Comparison of ENCODE assay signal across 28 cellular contexts in the genomic region with DNA sequence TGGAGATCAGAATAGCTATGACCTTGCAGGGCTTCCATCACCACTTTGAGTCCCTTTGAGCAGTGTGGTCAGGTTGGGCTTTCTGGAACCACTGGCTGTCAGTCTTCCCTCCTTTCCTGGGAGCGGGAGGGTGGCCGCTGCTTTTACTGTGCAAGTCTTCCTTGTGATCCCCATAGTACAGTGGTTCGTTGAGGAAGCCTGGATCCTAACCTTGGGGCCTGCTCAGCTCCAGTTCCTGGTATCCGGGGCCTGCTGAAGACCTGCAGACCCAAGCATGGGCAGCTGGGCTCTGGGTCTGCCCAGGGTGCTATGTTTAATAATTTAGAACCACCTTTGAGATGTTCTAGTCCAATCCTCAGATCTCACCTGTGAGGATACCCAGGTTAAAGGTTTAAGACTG.
"Had no signal": no experiment of that assay in that cellular context is flagged by ENCODE, and none has a peak within 500 bp of the region (broad histone marks: within the 10 kb centered on the region; RNA-seq: fewer than 3 reads in every experiment).

No MANE protein-coding gene starts in this region.

- H3K4me1 ChIP-seq: colonic mucosa, parathyroid adenoma, prostate gland, right atrium auricular region, upper lobe of left lung had no signal

- H3K27ac ChIP-seq: colonic mucosa, esophagus squamous epithelium, neural progenitor cell, parathyroid adenoma, prostate gland, right atrium auricular region, thoracic aorta, tibial nerve, upper lobe of left lung had no signal

- H3K9me3 ChIP-seq: colonic mucosa, esophagus squamous epithelium, prostate gland, right atrium auricular region, thoracic aorta, tibial nerve, upper lobe of left lung had no signal

- H3K9ac ChIP-seq: neural progenitor cell, parathyroid adenoma had no signal

- H3K27me3 ChIP-seq: colonic mucosa, esophagus squamous epithelium, neural progenitor cell, right atrium auricular region, tibial nerve, upper lobe of left lung had no signal

- H3K36me3 Mint-ChIP-seq: immature natural killer cell; memory B cell; mesothelial cell of epicardium; neural progenitor cell; stimulated activated memory B cell treated with anti-CD40 and anti-IgM and Interleukin-4, amounts not matched to agents 10 μg/mL and 1 μg/mL and 100 μg/mL, for 72 hours had no signal

- H3K4me2 ChIP-seq: neural progenitor cell had no signal

- H3K9me3 Mint-ChIP-seq: immature natural killer cell; memory B cell; mesothelial cell of epicardium; nephron; neural progenitor cell; stimulated activated memory B cell treated with anti-CD40 and anti-IgM and Interleukin-4, amounts not matched to agents 10 μg/mL and 1 μg/mL and 100 μg/mL, for 72 hours had no signal

- H3K27ac Mint-ChIP-seq: immature natural killer cell; memory B cell; mesothelial cell of epicardium; nephron; neural progenitor cell; stimulated activated memory B cell treated with anti-CD40 and anti-IgM and Interleukin-4, amounts not matched to agents 10 μg/mL and 1 μg/mL and 100 μg/mL, for 72 hours had no signal

- H3K36me3 ChIP-seq: colonic mucosa, esophagus squamous epithelium, neural progenitor cell, prostate gland, right atrium auricular region, thoracic aorta, tibial nerve, upper lobe of left lung had no signal

- H3K4me3 ChIP-seq: colonic mucosa, esophagus squamous epithelium, lung, neural progenitor cell, prostate gland, right atrium auricular region, thoracic aorta, tibial nerve, upper lobe of left lung had no signal

- DNase-seq: colonic mucosa; dermis blood vessel endothelial cell; effector memory CD4-positive, alpha-beta T cell; erythroblast; esophagus squamous epithelium; foreskin melanocyte; glutamatergic neuron; hypothalamus; immature natural killer cell; naive thymus-derived CD4-positive, alpha-beta T cell; stimulated activated CD4-positive, alpha-beta T cell treated with anti-CD3 and anti-CD28 coated beads, Interleukin-4, amount 100 ng/mL, for 4 hours; stimulated activated naive CD8-positive, alpha-beta T cell treated with anti-CD3 and anti-CD28 coated beads, Interleukin-15, Interleukin-2, amounts not matched to agents 100 U/mL and 50 U/mL, for 24 hours had no signal

- FAIRE-seq: endometrium, keratinocyte had no signal

- H3K4me1 Mint-ChIP-seq: immature natural killer cell; memory B cell; mesothelial cell of epicardium; stimulated activated memory B cell treated with anti-CD40 and anti-IgM and Interleukin-4, amounts not matched to agents 10 μg/mL and 1 μg/mL and 100 μg/mL, for 72 hours had no signal

- ATAC-seq: left lobe of liver; naive thymus-derived CD4-positive, alpha-beta T cell; sciatic nerve; stimulated activated memory B cell treated with anti-CD40 and anti-IgM and Interleukin-4, amounts not matched to agents 10 μg/mL and 1 μg/mL and 100 μg/mL, for 72 hours; stimulated activated naive CD8-positive, alpha-beta T cell treated with anti-CD3 and anti-CD28 coated beads, Interleukin-15, Interleukin-2, amounts not matched to agents 100 U/mL and 50 U/mL, for 24 hours had no signal

- H2AFZ ChIP-seq: neural progenitor cell, parathyroid adenoma had no signal

- H3K79me2 ChIP-seq: parathyroid adenoma had no signal

- H3K4me3 Mint-ChIP-seq: immature natural killer cell; memory B cell; mesothelial cell of epicardium; naive thymus-derived CD4-positive, alpha-beta T cell; nephron; neural progenitor cell; stimulated activated memory B cell treated with anti-CD40 and anti-IgM and Interleukin-4, amounts not matched to agents 10 μg/mL and 1 μg/mL and 100 μg/mL, for 72 hours had no signal
